Comparison of ENCODE assay signal across 21 cellular contexts in genomic region chr20:7371518-7372158, GRCh38.
DNase-seq lines count a peak whose midpoint lies in the region; ATAC-seq and TF ChIP-seq lines count a peak whose summit lies in the region.
"Had no signal": no experiment of that assay in that cellular context is flagged by ENCODE, and none has a peak within 500 bp of the region (broad histone marks: within the 10 kb centered on the region; RNA-seq: fewer than 3 reads in every experiment).

No MANE protein-coding gene starts in this region.

- no peaks in the 10 kb centered on the region for H3K27me3 ChIP-seq in mesenchymal stem cell (ENCODE audit: control insufficient read depth in 1 of 2, insufficient read depth in 1 of 2, low read length in 2 of 2)

- H3K4me2 ChIP-seq in mesenchymal stem cell (ENCODE audit: low read length, poor library complexity, severe bottlenecking), result no peak overlapping the region

- DNase-seq in RPMI7951 (ENCODE audit: low read depth) (peak; percentile 10), epithelial cell of esophagus (ENCODE audit: low read depth) (peak; percentile 77), fibroblast of the aortic adventitia (ENCODE audit: low read depth) (peak; percentile 79), mesenchymal stem cell (peak; percentile 24), hepatic stellate cell (ENCODE audit: low spot score) (no peak), NCI-H226 (no peak), hypothalamus (lab: John Stamatoyannopoulos, UW) (no peak)
- DNase-seq: CD4-positive, alpha-beta T cell; COR-L47; DMS79; GM23248; H9; HFFc6; KG1; NCI-H1105; NCI-H2029 treated with DMSO at 0.1 percent for 48 hours; NCI-H2171; NCI-H526; SHP77 had no signal

- no peak overlapping the region for H2BK15ac ChIP-seq in mesenchymal stem cell (ENCODE audit: low read depth, poor library complexity, severe bottlenecking)

- H2AK5ac ChIP-seq in mesenchymal stem cell (ENCODE audit: low read length, severe bottlenecking), result no peak overlapping the region

- H2BK5ac ChIP-seq in mesenchymal stem cell (ENCODE audit: low read depth, low read length, poor library complexity, severe bottlenecking), result no peak overlapping the region

- no peak overlapping the region for H4K8ac ChIP-seq in mesenchymal stem cell (ENCODE audit: low read length)

- H3K36me3 ChIP-seq in mesenchymal stem cell (ENCODE audit: control insufficient read depth in 1 of 2, insufficient read depth in 2 of 2, low read depth in 1 of 2, low read length in 2 of 2), result no peaks in the 10 kb centered on the region

- no peaks in the 10 kb centered on the region for H3K79me1 ChIP-seq in mesenchymal stem cell (replicated peaks; ENCODE audit: low read length, poor library complexity, severe bottlenecking)

- no peak overlapping the region for H3K27ac ChIP-seq in mesenchymal stem cell (ENCODE audit: low read length, poor library complexity, severe bottlenecking)
- H3K27ac ChIP-seq: GM23248, SK-N-MC had no signal

- no peak for TF ChIP-seq CTCF in epithelial cell of esophagus (IDR thresholded peaks at IDR 0.05; ENCODE audit: insufficient read depth, low read depth, low read length, missing control alignments)
- no peak for TF ChIP-seq CTCF in fibroblast of the aortic adventitia (IDR thresholded peaks at IDR 0.05; ENCODE audit: insufficient read depth, low read length)

- no peak overlapping the region for H3K18ac ChIP-seq in mesenchymal stem cell (ENCODE audit: low read depth in 1 of 2, low read length in 2 of 2)

- H3K4me3 ChIP-seq in epithelial cell of esophagus (ENCODE audit: low read length), result no peak overlapping the region
- H3K4me3 ChIP-seq in fibroblast of the aortic adventitia (ENCODE audit: low read depth, low read length), result no peak overlapping the region
- no peak overlapping the region for H3K4me3 ChIP-seq in mesenchymal stem cell (ENCODE audit: insufficient read depth in 1 of 2, low read depth in 1 of 2, low read length in 2 of 2)
- H3K4me3 ChIP-seq: GM23248, SK-N-MC had no signal

- H2BK12ac ChIP-seq in mesenchymal stem cell (ENCODE audit: low read length in 2 of 2), result no peak overlapping the region

- ATAC-seq in GM19467 (IDR thresholded peaks at IDR 0.05; ENCODE audit: unreplicated experiment), result no peak

- no peak overlapping the region for H3K23ac ChIP-seq in mesenchymal stem cell (ENCODE audit: low read length in 2 of 2)

- H2BK120ac ChIP-seq in mesenchymal stem cell (ENCODE audit: low read depth, low read length), result no peak overlapping the region

- no peak overlapping the region for H3K4ac ChIP-seq in mesenchymal stem cell (ENCODE audit: low read depth in 1 of 2, low read length in 2 of 2)

- H2AFZ ChIP-seq in mesenchymal stem cell (ENCODE audit: low read depth, low read length), result no peak overlapping the region
- H2AFZ ChIP-seq: GM23248 had no signal

- WGBS in mesenchymal stem cell, result 94% methylated on average over 2 of the region's 3 CpGs

- no peak overlapping the region for H3K9ac ChIP-seq in mesenchymal stem cell (ENCODE audit: low read length)
- H3K9ac ChIP-seq: GM23248 had no signal

- H3K4me1 ChIP-seq in mesenchymal stem cell (ENCODE audit: control insufficient read depth, insufficient read depth, low read depth, low read length), result no peaks in the 10 kb centered on the region

- H3K14ac ChIP-seq in mesenchymal stem cell (ENCODE audit: low read length in 2 of 2), result no peak overlapping the region

- no peak overlapping the region for H4K91ac ChIP-seq in mesenchymal stem cell (ENCODE audit: low read length)

- H3K9me3 ChIP-seq in mesenchymal stem cell (ENCODE audit: control insufficient read depth, low read length), result peaks cover 3% of the 10 kb centered on the region

Comparison
In these comparisons a context has a peak if more than half of its experiments do, and no peak if none do; other contexts are left out.
1. DNase-seq: peak in RPMI7951 (single experiment), epithelial cell of esophagus (single experiment), fibroblast of the aortic adventitia (single experiment) and mesenchymal stem cell (single experiment); none in hepatic stellate cell (single experiment), NCI-H226 (single experiment) and hypothalamus (0 of 51).